In genomic region chr14:45252356-45253069, GRCh38 we compare ENCODE assay signal across 8 cellular contexts. TPM values are rescaled to one million over a fixed set of nuclear protein-coding genes. Genes with fewer than 3 reads are reported as not detected.
DNase-seq lines count a peak whose midpoint lies in the region; ATAC-seq and TF ChIP-seq lines count a peak whose summit lies in the region.

No MANE protein-coding gene starts in this region.

- H3K4me3 ChIP-seq in cardiac fibroblast (replicated peaks in 1 of 2; ENCODE audit: low read depth in 2 of 2, low read length in 2 of 2) (peak overlapping the region; percentile 71 to 83), mesodermal cell (ENCODE audit: extremely low read depth, insufficient read depth, low read length, poor library complexity, severe bottlenecking) (peak overlapping the region; percentile 76), upper lobe of right lung (peak overlapping the region; percentile 69)

- peak; percentile 72 for DNase-seq in NCI-H2107 treated with DMSO at 0.1 percent for 48 hours (lab: John Stamatoyannopoulos, UW; ENCODE audit: unreplicated experiment)
- no peak for DNase-seq in NCI-H2107 (lab: John Stamatoyannopoulos, UW)
- DNase-seq in NCI-H69 (lab: John Stamatoyannopoulos, UW) = peak; percentile 65
- peak; percentile 16 to 41 for DNase-seq in cardiac fibroblast (ENCODE audit: low read depth in 2 of 2)
- no peak for DNase-seq in upper lobe of right lung

- H3K27ac ChIP-seq in mesodermal cell (ENCODE audit: low read depth, low read length, severe bottlenecking) (peak overlapping the region; percentile 78), upper lobe of right lung (peak overlapping the region; percentile 98)

- H3K27me3 ChIP-seq in upper lobe of right lung = no peaks in the 10 kb centered on the region

- 0 to 1% methylated on average over 19 to 22 of the region's 26 CpGs for WGBS in mesodermal cell (ENCODE audit: insufficient coverage in 2 of 2), 2 experiments

- H3K9me3 ChIP-seq in mesodermal cell (ENCODE audit: control insufficient read depth, low read length) = peaks cover 6% of the 10 kb centered on the region
- H3K9me3 ChIP-seq in upper lobe of right lung = no peaks in the 10 kb centered on the region

- TF ChIP-seq CTCF in cardiac fibroblast (IDR thresholded peaks at IDR 0.05; ENCODE audit: low read depth, low read length) = no peak
- no peak for TF ChIP-seq CTCF in upper lobe of right lung (IDR thresholded peaks at IDR 0.05)

- ATAC-seq in upper lobe of right lung = no peak
- no peak for ATAC-seq in GM18511 (IDR thresholded peaks at IDR 0.05; ENCODE audit: unreplicated experiment)
- no peak for ATAC-seq in GM21723 (IDR thresholded peaks at IDR 0.05; ENCODE audit: unreplicated experiment)

- peaks cover 6% of the 10 kb centered on the region for H3K4me1 ChIP-seq in mesodermal cell (ENCODE audit: control insufficient read depth, insufficient read depth, low read length, poor library complexity, severe bottlenecking)
- H3K4me1 ChIP-seq in upper lobe of right lung = peaks cover 31% of the 10 kb centered on the region

- H3K36me3 ChIP-seq in mesodermal cell (ENCODE audit: control insufficient read depth, insufficient read depth, low read length) (peaks cover under 1% of the 10 kb centered on the region), upper lobe of right lung (no peaks in the 10 kb centered on the region)

- intact Hi-C loops in upper lobe of right lung (cut with DNase I) = no loop called here

RNA-seq across cellular contexts. Expression of gene MIS18BP1, which starts 0.5 kb away (rescaled TPM):
- 56.6 TPM for polyA plus RNA-seq in mesodermal cell (2013, experiment 1 of 2)
- polyA plus RNA-seq in mesodermal cell (2013, experiment 2 of 2) = 66.3 TPM
- total RNA-seq in upper lobe of right lung = 32.3 TPM

Comparison
In these comparisons a context has a peak if more than half of its experiments do, and no peak if none do; other contexts are left out.
1. DNase-seq: peak in NCI-H2107 treated with DMSO at 0.1 percent for 48 hours (single experiment), NCI-H69 (single experiment) and cardiac fibroblast (2 of 2); none in NCI-H2107 (single experiment) and upper lobe of right lung (single experiment).
2. Peak in every context shown above with its lines, with median percentiles within 50 percentile points of each other: H3K4me3 ChIP-seq.